Comparison of ENCODE assay signal across 12 cellular contexts in the genomic region with DNA sequence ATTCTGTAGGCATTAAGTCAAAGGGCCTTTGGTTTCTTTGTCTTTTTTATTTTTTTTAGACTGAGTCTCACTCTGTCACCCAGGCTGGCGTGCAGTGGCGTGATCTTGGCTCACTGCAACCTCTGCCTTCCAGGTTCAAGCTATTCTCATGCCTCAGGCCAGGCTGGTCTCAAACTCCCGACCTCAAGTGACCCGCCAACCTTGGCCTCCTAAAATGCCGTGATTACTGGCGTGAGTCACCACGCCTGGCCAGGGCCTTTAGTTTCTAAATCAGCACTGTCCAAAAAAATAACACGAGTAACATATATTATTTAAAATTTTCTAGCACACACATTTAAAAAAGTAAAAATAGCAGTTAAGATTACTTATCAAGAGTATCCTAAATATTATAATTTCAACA. TPM values are rescaled to one million over a fixed set of nuclear protein-coding genes. Genes with fewer than 3 reads are reported as not detected.
DNase-seq lines count a peak whose midpoint lies in the region; ATAC-seq and TF ChIP-seq lines count a peak whose summit lies in the region.
"Had no signal": no experiment of that assay in that cellular context is flagged by ENCODE, and none has a peak within 500 bp of the region (broad histone marks: within the 10 kb centered on the region; RNA-seq: fewer than 3 reads in every experiment).

No MANE protein-coding gene starts in this region.

- DNase-seq in heart right ventricle (peak; percentile 59 to 60), posterior vena cava (ENCODE audit: low spot score) (peak; percentile 86), NCI-H1105 (lab: John Stamatoyannopoulos, UW) (no peak), NOMO-1 treated with dmso at 0.1 percent for 144 hours (lab: John Stamatoyannopoulos, UW; ENCODE audit: unreplicated experiment) (no peak)
- DNase-seq: activated CD4-positive, alpha-beta T cell treated with anti-CD3 and anti-CD28 coated beads for 1 hour; effector memory CD4-positive, alpha-beta T cell; nephron progenitor cell had no signal

- 35 to 60% methylated on average over 8 of the region's 8 CpGs for WGBS in heart right ventricle, 2 donors

- ATAC-seq in heart right ventricle (peak; percentile 40 to 76 (median 68)), HG03095 (IDR thresholded peaks at IDR 0.05; ENCODE audit: unreplicated experiment) (no peak), HG02678 (IDR thresholded peaks at IDR 0.05; ENCODE audit: unreplicated experiment) (no peak)
- ATAC-seq: Panc1 had no signal

- H3K27me3 ChIP-seq in ACC112 (ENCODE audit: insufficient read depth, low read length) (no peaks in the 10 kb centered on the region), heart right ventricle (no peaks in the 10 kb centered on the region)

- H2AFZ ChIP-seq in ACC112 (ENCODE audit: low read length, unreplicated experiment) = peak overlapping the region; percentile 46

- H3K4me1 ChIP-seq in ACC112 (ENCODE audit: control insufficient read depth, insufficient read depth, low read length, unreplicated experiment) = peaks cover 37% of the 10 kb centered on the region
- peaks cover 22 to 52% (median 38%) of the 10 kb centered on the region in 9 donors for H3K4me1 ChIP-seq in heart right ventricle

- H3K4me3 ChIP-seq in ACC112 (ENCODE audit: low read depth, low read length) (no peak overlapping the region), heart right ventricle (no peak overlapping the region)

- no peaks in the 10 kb centered on the region for H3K79me2 ChIP-seq in ACC112 (ENCODE audit: control insufficient read depth, insufficient read depth, low read length, unreplicated experiment)

- H3K36me3 ChIP-seq in ACC112 (ENCODE audit: insufficient read depth, low read length) = no peaks in the 10 kb centered on the region
- no peaks in the 10 kb centered on the region for H3K36me3 ChIP-seq in heart right ventricle

- TF ChIP-seq CTCF in VCaP (conservative IDR thresholded peaks at IDR 0.05) (no peak), heart right ventricle (IDR thresholded peaks at IDR 0.05) (no peak)

- peak overlapping the region; percentile 85 for H3K27ac ChIP-seq in ACC112 (ENCODE audit: low read depth, low read length)
- H3K27ac ChIP-seq in VCaP = peak overlapping the region; percentile 97
- peak overlapping the region; percentile 54 to 89 (median 80) for H3K27ac ChIP-seq in heart right ventricle

- no peaks in the 10 kb centered on the region for H3K9me3 ChIP-seq in heart right ventricle

- intact Hi-C loops in heart right ventricle (cut with DNase I) = no loop called here
- intact Hi-C loops in posterior vena cava (cut with DNase I) = no loop called here

RNA-seq across cellular contexts. Expression of a gene that starts 11.1 kb away (rescaled TPM):
- 10 to 100 TPM in 2 of 10 donors, 1 to 10 TPM in 8; 3.1 to 17.4 (median 5.9) TPM for total RNA-seq in heart right ventricle
- polyA plus RNA-seq in heart right ventricle = 1 to 10 TPM; 7.3 to 8.9 TPM
- 10 to 100 TPM; 13.1 to 14.7 TPM for total RNA-seq in posterior vena cava

Comparison
In these comparisons a context has a peak if more than half of its experiments do, and no peak if none do; other contexts are left out.
1. ATAC-seq: peak in heart right ventricle (8 of 8); none in HG03095 (single experiment) and HG02678 (single experiment).
2. DNase-seq: peak in heart right ventricle (2 of 2) and posterior vena cava (single experiment); none in NCI-H1105 (single experiment) and NOMO-1 treated with dmso at 0.1 percent for 144 hours (single experiment).
3. Peak in every context shown above with its lines, with median percentiles within 50 percentile points of each other: H3K27ac ChIP-seq.